8 cellular contexts compared by ENCODE assay signal in genomic region chr10:27742926-27743735, GRCh38. TPM values are rescaled to one million over a fixed set of nuclear protein-coding genes. Genes with fewer than 3 reads are reported as not detected.
DNase-seq lines count a peak whose midpoint lies in the region; ATAC-seq, FAIRE-seq and TF ChIP-seq lines count a peak whose summit lies in the region.

No MANE protein-coding gene starts in this region.

- TF ChIP-seq POLR2A in K562 (conservative IDR thresholded peaks at IDR 0.05), result no peak

- H2AFZ ChIP-seq in OCI-LY7 (ENCODE audit: low read length) (peak overlapping the region; percentile 91), K562 (ENCODE audit: low read depth, low read length) (no peak overlapping the region)

- H3K79me2 ChIP-seq in OCI-LY7 (ENCODE audit: insufficient read depth, low read depth, low read length) (no peaks in the 10 kb centered on the region), K562 (ENCODE audit: control insufficient read depth, insufficient read depth, low read length) (no peaks in the 10 kb centered on the region)

- TF ChIP-seq CTCF in OCI-LY7 (conservative IDR thresholded peaks at IDR 0.05; ENCODE audit: low read length) (no peak), K562 (IDR thresholded peaks at IDR 0.05 in 2 of 3, conservative IDR thresholded peaks at IDR 0.05 in 1 of 3; ENCODE audit: insufficient read depth in 2 of 3, low read depth in 1 of 3, low read length in 3 of 3) (no peak)

- BruUV-seq in OCI-LY7 (replicated peaks; lab: Mats Ljungman, UMichigan), result no TSS peak
- BruUV-seq in K562 (replicated peaks; lab: Mats Ljungman, UMichigan), result no TSS peak

- POLR2A ChIA-PET in OCI-LY7 (lab: Charles Lee), result interaction anchor here (0.5 to 1.0 kb wide), 2 partner anchors 23 kb away, joined by 3 read pairs; no protein-coding TSS in a partner anchor
- POLR2A ChIA-PET in K562 (lab: Yijun Ruan, JAX), result no interaction called here

- WGBS in K562 (ENCODE audit: insufficient coverage, low coverage, missing lambda C conversion rate), result 32% methylated on average over 19 of the region's 67 CpGs

- H3K27ac ChIP-seq in OCI-LY7 (ENCODE audit: low read depth, low read length, poor library complexity, severe bottlenecking) (no peak overlapping the region), K562 (ENCODE audit: extremely low read depth, low read depth, low read length) (no peak overlapping the region)

- H3K9ac ChIP-seq in K562 (ENCODE audit: insufficient read depth in 1 of 2, low read depth in 2 of 2, low read length in 2 of 2), result peak overlapping the region in 1 of 2 experiments; percentile 84; a peak in 1 of 4 replicates

- FAIRE-seq in K562 (lab: Jason Lieb, UNC), result no peak

- no peak for ATAC-seq in K562
- no peak for ATAC-seq in GM19023 (IDR thresholded peaks at IDR 0.05; ENCODE audit: unreplicated experiment)

- peaks cover 11 to 31% of the 10 kb centered on the region in 2 experiments for H3K27me3 ChIP-seq in K562 (ENCODE audit: control insufficient read depth in 2 of 2, insufficient read depth in 2 of 2, low read length in 2 of 2)

- DNase-seq in COLO668 (lab: John Stamatoyannopoulos, UW; ENCODE audit: unreplicated experiment), result peak; percentile 41
- no peak for DNase-seq in OCI-LY7 (ENCODE audit: low spot score)
- no peak for DNase-seq in K562 (ENCODE audit: extremely low read depth in 1 of 4, low spot score in 3 of 4)
- DNase-seq in iris pigment epithelial cell (ENCODE audit: low read depth), result peak; percentile 32
- DNase-seq in stimulated activated CD4-positive, alpha-beta T cell treated with anti-CD3 and anti-CD28 coated beads, Interleukin-12 subunit alpha, Interleukin-12 subunit beta, amount 100 ng/mL, for 24 hours (ENCODE audit: low read depth in 2 of 2), result peak; percentile 12 to 22
- DNase-seq in NCI-H1436 (lab: John Stamatoyannopoulos, UW), result no peak
- no peak for DNase-seq in SKM-1 (lab: John Stamatoyannopoulos, UW; ENCODE audit: unreplicated experiment)

- H3K4me3 ChIP-seq in OCI-LY7 (ENCODE audit: low read depth, low read length, poor library complexity, severe bottlenecking) (peak overlapping the region; percentile 66), K562 (peak overlapping the region; percentile 46; the same call in 1 of the 2 replicates)

- TF ChIP-seq RAD21 in K562 (CRISPR knock-in tag; conservative IDR thresholded peaks at IDR 0.05 in 1 of 2, IDR thresholded peaks at IDR 0.05 in 1 of 2), result no peak

- no peaks in the 10 kb centered on the region for H3K9me1 ChIP-seq in K562 (ENCODE audit: control insufficient read depth, insufficient read depth, low read length)

- intact Hi-C loops in OCI-LY7 (cut with micrococcal nuclease; ENCODE audit: unreplicated experiment), result loop anchor here (1.0 to 5.0 kb wide), 4 partner anchors 18 to 639 kb away; no protein-coding TSS in a partner anchor
- intact Hi-C loops in K562 (cut with micrococcal nuclease), result loop anchor here (1.0 kb wide), 1 partner anchor 436 kb away; no protein-coding TSS in a partner anchor

- CTCF ChIA-PET in OCI-LY7 (lab: Charles Lee; ENCODE audit: unreplicated experiment) (interaction anchor here (0.6 kb wide), 1 partner anchor 221 kb away, joined by 4 read pairs; no protein-coding TSS in a partner anchor), K562 (lab: Yijun Ruan, JAX; ENCODE audit: low intra/inter-chr PET ratio) (interaction anchor here (1.3 kb wide), 1 partner anchor 498 kb away, joined by 4 read pairs; no protein-coding TSS in a partner anchor)

- H3K4me1 ChIP-seq in OCI-LY7 (ENCODE audit: insufficient read depth, low read length, poor library complexity, severe bottlenecking) (peaks cover 11% of the 10 kb centered on the region), K562 (replicated peaks in 1 of 2; ENCODE audit: control insufficient read depth in 2 of 2, insufficient read depth in 2 of 2, low read length in 2 of 2) (peaks cover 0 to 21% of the 10 kb centered on the region in 2 experiments; a peak in 2 of 5 replicates)

- no peaks in the 10 kb centered on the region for H3K9me3 ChIP-seq in OCI-LY7 (ENCODE audit: low read length)
- H3K9me3 ChIP-seq in K562 (replicated peaks; ENCODE audit: control insufficient read depth, insufficient read depth, low read depth, low read length), result no peaks in the 10 kb centered on the region

- no peaks in the 10 kb centered on the region for H3K9me2 ChIP-seq in OCI-LY7 (ENCODE audit: insufficient read depth, low read length)

- H3K36me3 ChIP-seq in OCI-LY7 (ENCODE audit: insufficient read depth, low read length), result no peaks in the 10 kb centered on the region
- no peaks in the 10 kb centered on the region for H3K36me3 ChIP-seq in K562 (ENCODE audit: control insufficient read depth, insufficient read depth, low read length)

- in situ Hi-C loops in K562 (cut with MboI), result loop anchor here (25.0 kb wide), 1 partner anchor 644 kb away; no protein-coding TSS in a partner anchor

- TF ChIP-seq EP300 in K562 (IDR thresholded peaks at IDR 0.05; ENCODE audit: low read length), result no peak

- H4K20me1 ChIP-seq in OCI-LY7 (ENCODE audit: insufficient read depth, low read length) (no peaks in the 10 kb centered on the region), K562 (replicated peaks; ENCODE audit: control insufficient read depth, insufficient read depth, low read length) (no peaks in the 10 kb centered on the region)

- H3K4me2 ChIP-seq in OCI-LY7 (ENCODE audit: low read length), result peak overlapping the region; percentile 55
- no peak overlapping the region; the same call in 1 of the 2 replicates for H3K4me2 ChIP-seq in K562 (ENCODE audit: insufficient read depth, low read length)

TF ChIP-seq in K562, 482 proteins besides CTCF, POLR2A, EP300 and RAD21 (continues in another document):
- TF ChIP-seq RBM39 (optimal IDR thresholded peaks at IDR 0.05; ENCODE audit: low read depth, low read length) (no peak), ZFP30 (CRISPR knock-in tag; IDR thresholded peaks at IDR 0.05; ENCODE audit: borderline replicate concordance) (no peak), SMAD2 (IDR thresholded peaks at IDR 0.05; ENCODE audit: low read depth, low read length) (no peak), NFYB (IDR thresholded peaks at IDR 0.05; ENCODE audit: extremely low read depth, insufficient read length) (no peak)
- TF ChIP-seq, protein P1, sequence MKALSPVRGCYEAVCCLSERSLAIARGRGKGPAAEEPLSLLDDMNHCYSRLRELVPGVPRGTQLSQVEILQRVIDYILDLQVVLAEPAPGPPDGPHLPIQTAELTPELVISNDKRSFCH (CRISPR knock-in tag; IDR thresholded peaks at IDR 0.05), result no peak
- TF ChIP-seq, protein P1 (tag; IDR thresholded peaks at IDR 0.05), result no peak
- TF ChIP-seq, protein P2, sequence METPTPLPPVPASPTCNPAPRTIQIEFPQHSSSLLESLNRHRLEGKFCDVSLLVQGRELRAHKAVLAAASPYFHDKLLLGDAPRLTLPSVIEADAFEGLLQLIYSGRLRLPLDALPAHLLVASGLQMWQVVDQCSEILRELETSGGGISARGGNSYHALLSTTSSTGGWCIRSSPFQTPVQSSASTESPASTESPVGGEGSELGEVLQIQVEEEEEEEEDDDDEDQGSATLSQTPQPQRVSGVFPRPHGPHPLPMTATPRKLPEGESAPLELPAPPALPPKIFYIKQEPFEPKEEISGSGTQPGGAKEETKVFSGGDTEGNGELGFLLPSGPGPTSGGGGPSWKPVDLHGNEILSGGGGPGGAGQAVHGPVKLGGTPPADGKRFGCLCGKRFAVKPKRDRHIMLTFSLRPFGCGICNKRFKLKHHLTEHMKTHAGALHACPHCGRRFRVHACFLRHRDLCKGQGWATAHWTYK (CRISPR knock-in tag; IDR thresholded peaks at IDR 0.05), result no peak
- TF ChIP-seq, protein P3, sequence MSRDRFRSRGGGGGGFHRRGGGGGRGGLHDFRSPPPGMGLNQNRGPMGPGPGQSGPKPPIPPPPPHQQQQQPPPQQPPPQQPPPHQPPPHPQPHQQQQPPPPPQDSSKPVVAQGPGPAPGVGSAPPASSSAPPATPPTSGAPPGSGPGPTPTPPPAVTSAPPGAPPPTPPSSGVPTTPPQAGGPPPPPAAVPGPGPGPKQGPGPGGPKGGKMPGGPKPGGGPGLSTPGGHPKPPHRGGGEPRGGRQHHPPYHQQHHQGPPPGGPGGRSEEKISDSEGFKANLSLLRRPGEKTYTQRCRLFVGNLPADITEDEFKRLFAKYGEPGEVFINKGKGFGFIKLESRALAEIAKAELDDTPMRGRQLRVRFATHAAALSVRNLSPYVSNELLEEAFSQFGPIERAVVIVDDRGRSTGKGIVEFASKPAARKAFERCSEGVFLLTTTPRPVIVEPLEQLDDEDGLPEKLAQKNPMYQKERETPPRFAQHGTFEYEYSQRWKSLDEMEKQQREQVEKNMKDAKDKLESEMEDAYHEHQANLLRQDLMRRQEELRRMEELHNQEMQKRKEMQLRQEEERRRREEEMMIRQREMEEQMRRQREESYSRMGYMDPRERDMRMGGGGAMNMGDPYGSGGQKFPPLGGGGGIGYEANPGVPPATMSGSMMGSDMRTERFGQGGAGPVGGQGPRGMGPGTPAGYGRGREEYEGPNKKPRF (IDR thresholded peaks at IDR 0.05; ENCODE audit: low read depth, low read length), result no peak

RNA-seq across cellular contexts. Expression of gene MKX, which starts 2.5 kb away (rescaled TPM):
- total RNA-seq in OCI-LY7 (2014; rRNA removed; shearing (Covaris generic)), result not detected in 2 replicates
- total RNA-seq in OCI-LY7 (2022) (not detected in 2 replicates), K562 (2014; rRNA removed) (not detected in 2 replicates), K562 (2014; rRNA removed; fragmentation: Illumina TruSeq; extraction: Trizol) (not detected in 2 replicates), K562 (2015; rRNA removed; fragmentation: Illumina TruSeq; extraction: Trizol) (not detected in 2 replicates), K562 (2021) (0.07 TPM in 1 of 2 replicates, not detected in the other)
- not detected in 2 replicates for total RNA-seq in K562 (2011; cell fraction: chromatin; rRNA removed; ENCODE audit: low replicate concordance)
- not detected in 2 replicates for total RNA-seq in K562 (2011; cell fraction: nucleolus; rRNA removed)
- total RNA-seq in K562 (2011; cell fraction: nucleoplasm; rRNA removed), result not detected in 2 replicates
- polyA plus RNA-seq in K562 (2011; rRNA removed) (not detected in 2 replicates), K562 (2014; fragmentation: Illumina TruSeq; extraction: Trizol) (not detected in 2 replicates), K562 (2014; fragmentation: Nextera tagmentation; extraction: Ambion mirVana) (under 1 TPM in 1 of 2 experiments, not detected in 1; 0.07 TPM), K562 (2014; rRNA removed) (not detected in 2 replicates)
- polyA plus RNA-seq in K562 (2011; cell fraction: cytosol; rRNA removed), result not detected in 2 replicates
- not detected in 2 replicates for polyA plus RNA-seq in K562 (2011; cell fraction: nucleus; rRNA removed)
- polyA plus RNA-seq in K562 (2012), result not detected in 2 replicates
- not detected in 2 replicates for polyA minus RNA-seq in K562 (2011; rRNA and poly(A)+ RNA removed)
- not detected in 2 replicates for polyA minus RNA-seq in K562 (2011; cell fraction: cytosol; rRNA and poly(A)+ RNA removed)
- polyA minus RNA-seq in K562 (2011; cell fraction: nucleus; rRNA and poly(A)+ RNA removed), result not detected in 2 replicates

Comparison
In these comparisons a context has a peak if more than half of its experiments do, and no peak if none do; other contexts are left out.
1. DNase-seq: peak in COLO668 (single experiment), iris pigment epithelial cell (single experiment) and stimulated activated CD4-positive, alpha-beta T cell treated with anti-CD3 and anti-CD28 coated beads, Interleukin-12 subunit alpha, Interleukin-12 subunit beta, amount 100 ng/mL, for 24 hours (2 of 2); none in OCI-LY7 (single experiment), K562 (0 of 4), NCI-H1436 (single experiment) and SKM-1 (single experiment).